Comparison of ENCODE assay signal across 1 cellular context in genomic region chr6:147507162-147508072, GRCh38.
TF ChIP-seq lines count a peak whose summit lies in the region.

No MANE protein-coding gene starts in this region.

TF ChIP-seq in GM12878, 131 proteins besides CTCF, POLR2A, EP300 and RAD21 (continued from another document):
- TF ChIP-seq E4F1 (IDR thresholded peaks at IDR 0.05; ENCODE audit: borderline replicate concordance, partially characterized antibody), result no peak
- TF ChIP-seq KDM1A (IDR thresholded peaks at IDR 0.05; ENCODE audit: borderline replicate concordance), result no peak
- no peak for TF ChIP-seq NFIC (IDR thresholded peaks at IDR 0.05; ENCODE audit: low read depth, low read length)
- TF ChIP-seq, protein P1, sequence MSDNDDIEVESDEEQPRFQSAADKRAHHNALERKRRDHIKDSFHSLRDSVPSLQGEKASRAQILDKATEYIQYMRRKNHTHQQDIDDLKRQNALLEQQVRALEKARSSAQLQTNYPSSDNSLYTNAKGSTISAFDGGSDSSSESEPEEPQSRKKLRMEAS (IDR thresholded peaks at IDR 0.05; ENCODE audit: low read depth, low read length), result no peak
